In genomic region chr16:81873843-81874752, GRCh38 we compare ENCODE assay signal across 8 cellular contexts.
A peak's percentile ranks its signal among the peaks of the same experiment; 100 is the strongest.
DNase-seq lines count a peak whose midpoint lies in the region; ATAC-seq and TF ChIP-seq lines count a peak whose summit lies in the region.

No MANE protein-coding gene starts in this region.

- DNase-seq in AG09319 (ENCODE audit: extremely low read depth, low read depth), result peak; percentile 1
- DNase-seq in GM13976 (ENCODE audit: low spot score), result peak; percentile 66
- DNase-seq in SHP77 treated with DMSO at 0.1 percent for 48 hours (lab: John Stamatoyannopoulos, UW), result peak; percentile 22
- peak; percentile 20 for DNase-seq in amniotic epithelial cell (ENCODE audit: low read depth)
- DNase-seq in iris pigment epithelial cell (ENCODE audit: low read depth), result peak; percentile 45
- DNase-seq in stimulated activated CD8-positive, alpha-beta memory T cell treated with anti-CD3 and anti-CD28 coated beads, Interleukin-12 subunit alpha, Interleukin-12 subunit beta, amount 100 ng/mL, for 1 hour (ENCODE audit: low read depth), result peak; percentile 32
- DNase-seq in NCI-H1092 (lab: John Stamatoyannopoulos, UW), result no peak

- in situ Hi-C loops in GM13976 (cut with MboI; ENCODE audit: low sequenced_read_pairs, unreplicated experiment), result no loop called here

- peak; percentile 83 for ATAC-seq in HG03354 (IDR thresholded peaks at IDR 0.05; ENCODE audit: poor library complexity, severe bottlenecking, unreplicated experiment)

- TF ChIP-seq CTCF in AG09319 (IDR thresholded peaks at IDR 0.05; ENCODE audit: low read depth, low read length) (peak; percentile 79), GM13976 (IDR thresholded peaks at IDR 0.05; ENCODE audit: borderline replicate concordance, control extremely low read depth, extremely low read depth, insufficient read depth, missing control alignments) (peak; percentile 77)
